10 cellular contexts compared by ENCODE assay signal in genomic region chr1:204307334-204307883, GRCh38. TPM values are rescaled to one million over a fixed set of nuclear protein-coding genes. Genes with fewer than 3 reads are reported as not detected.
DNase-seq lines count a peak whose midpoint lies in the region; ATAC-seq, FAIRE-seq and TF ChIP-seq lines count a peak whose summit lies in the region.
"Had no signal": no experiment of that assay in that cellular context is flagged by ENCODE, and none has a peak within 500 bp of the region (broad histone marks: within the 10 kb centered on the region; RNA-seq: fewer than 3 reads in every experiment).

No MANE protein-coding gene starts in this region.

- no peaks in the 10 kb centered on the region for H3K36me3 Mint-ChIP-seq in MCF 10A (ENCODE audit: insufficient read depth, unreplicated experiment)
- H3K36me3 Mint-ChIP-seq in T-helper 17 cell (ENCODE audit: low read depth), result peaks cover 11% of the 10 kb centered on the region

- H3K4me1 Mint-ChIP-seq in MCF 10A (ENCODE audit: insufficient read depth, unreplicated experiment) (peaks cover 20% of the 10 kb centered on the region), T-helper 17 cell (no peaks in the 10 kb centered on the region)
- H3K4me1 Mint-ChIP-seq: activated naive CD4-positive, alpha-beta T cell treated with anti-CD3 and anti-CD28 coated beads, Interleukin-2, amount 50 U/mL, for 24 hours; CD8-positive, alpha-beta memory T cell had no signal

- H3K27ac Mint-ChIP-seq in MCF 10A (ENCODE audit: low read depth, unreplicated experiment) (no peak overlapping the region), T-helper 17 cell (no peak overlapping the region)
- H3K27ac Mint-ChIP-seq: activated naive CD4-positive, alpha-beta T cell treated with anti-CD3 and anti-CD28 coated beads, Interleukin-2, amount 50 U/mL, for 24 hours; CD8-positive, alpha-beta memory T cell had no signal

- DNase-seq in breast epithelium (ENCODE audit: low spot score in 2 of 2) (no peak), MCF 10A (ENCODE audit: unreplicated experiment) (no peak), dedifferentiated amniotic fluid mesenchymal stem cell (ENCODE audit: extremely low spot score) (peak; percentile 40), mesenchymal stem cell (peak; percentile 74), aorta (no peak), GM19239 (ENCODE audit: insufficient read length, low spot score) (no peak), SIG-M5 (lab: John Stamatoyannopoulos, UW) (no peak), T-helper 17 cell (no peak)
- DNase-seq: CD8-positive, alpha-beta memory T cell had no signal

- ATAC-seq in aorta (ENCODE audit: low FRiP score) (peak; percentile 78), T-helper 17 cell (no peak)

- H3K4me3 Mint-ChIP-seq in MCF 10A (ENCODE audit: unreplicated experiment) (no peak overlapping the region), T-helper 17 cell (no peak overlapping the region)
- H3K4me3 Mint-ChIP-seq: activated naive CD4-positive, alpha-beta T cell treated with anti-CD3 and anti-CD28 coated beads, Interleukin-2, amount 50 U/mL, for 24 hours; CD8-positive, alpha-beta memory T cell had no signal

- H3K4me3 ChIP-seq in breast epithelium, result peak overlapping the region in 2 of 3 donors; percentile 30 to 54
- peak overlapping the region in 1 of 2 experiments; percentile 63 for H3K4me3 ChIP-seq in mesenchymal stem cell (ENCODE audit: insufficient read depth in 1 of 2, low read depth in 1 of 2, low read length in 2 of 2)
- H3K4me3 ChIP-seq in aorta (ENCODE audit: low read length in 2 of 2), result no peak overlapping the region

- CTCF ChIA-PET in MCF 10A (lab: Yijun Ruan, JAX), result interaction anchor here (0.7 to 1.6 kb wide), 7 partner anchors 8 to 145 kb away, joined by 3 to 7 read pairs (median 3); no protein-coding TSS in a partner anchor

- H3K27me3 ChIP-seq in breast epithelium (no peaks in the 10 kb centered on the region), mesenchymal stem cell (ENCODE audit: control insufficient read depth in 1 of 2, insufficient read depth in 1 of 2, low read length in 2 of 2) (peaks cover 51 to 65% of the 10 kb centered on the region in 2 experiments), aorta (ENCODE audit: control insufficient read depth in 1 of 2, insufficient read depth in 2 of 2, low read length in 1 of 2) (no peaks in the 10 kb centered on the region)

- H3K14ac ChIP-seq in mesenchymal stem cell (ENCODE audit: low read length in 2 of 2), result no peak overlapping the region

- peak overlapping the region; percentile 36 for H4K8ac ChIP-seq in mesenchymal stem cell (ENCODE audit: low read length)

- peak overlapping the region; percentile 19 for H2AFZ ChIP-seq in mesenchymal stem cell (ENCODE audit: low read depth, low read length)

- intact Hi-C loops in breast epithelium (cut with DNase I; ENCODE audit: low total_unique reads) (no loop called here), MCF 10A (cut with micrococcal nuclease) (no loop called here), aorta (cut with DNase I) (no loop called here)

- H3K4me1 ChIP-seq in breast epithelium, result no peaks in the 10 kb centered on the region
- peaks cover 3% of the 10 kb centered on the region for H3K4me1 ChIP-seq in mesenchymal stem cell (ENCODE audit: control insufficient read depth, insufficient read depth, low read depth, low read length)
- H3K4me1 ChIP-seq in aorta (ENCODE audit: control insufficient read depth in 1 of 2, insufficient read depth in 2 of 2, low read length in 2 of 2), result no peaks in the 10 kb centered on the region

- H3K18ac ChIP-seq in mesenchymal stem cell (ENCODE audit: low read depth in 1 of 2, low read length in 2 of 2), result peak overlapping the region in 1 of 2 experiments; percentile 50

- no TSS peak for BruUV-seq in MCF 10A (replicated peaks; lab: Mats Ljungman, UMichigan)

- H3K4me2 ChIP-seq in mesenchymal stem cell (ENCODE audit: low read length, poor library complexity, severe bottlenecking), result no peak overlapping the region

- H2BK15ac ChIP-seq in mesenchymal stem cell (ENCODE audit: low read depth, poor library complexity, severe bottlenecking), result no peak overlapping the region

- H3K27ac ChIP-seq in breast epithelium, result peak overlapping the region; percentile 26 to 72
- no peak overlapping the region for H3K27ac ChIP-seq in mesenchymal stem cell (ENCODE audit: low read length, poor library complexity, severe bottlenecking)
- H3K27ac ChIP-seq in aorta (ENCODE audit: low read depth in 1 of 2, low read length in 2 of 2), result no peak overlapping the region

- no peaks in the 10 kb centered on the region for H3K9me3 Mint-ChIP-seq in MCF 10A (ENCODE audit: unreplicated experiment)
- H3K9me3 Mint-ChIP-seq: activated naive CD4-positive, alpha-beta T cell treated with anti-CD3 and anti-CD28 coated beads, Interleukin-2, amount 50 U/mL, for 24 hours; CD8-positive, alpha-beta memory T cell had no signal

- TF ChIP-seq POLR2A in breast epithelium (IDR thresholded peaks at IDR 0.05), result no peak

- H3K23ac ChIP-seq in mesenchymal stem cell (ENCODE audit: low read length in 2 of 2), result no peak overlapping the region

- POLR2A ChIA-PET in MCF 10A (lab: Yijun Ruan, JAX), result interaction anchor here (0.7 to 19.7 kb wide), 8 partner anchors 8 to 110 kb away, joined by 3 to 413 read pairs (median 4); no protein-coding TSS in a partner anchor

- no peak overlapping the region for H2BK120ac ChIP-seq in mesenchymal stem cell (ENCODE audit: low read depth, low read length)

- TF ChIP-seq CTCF in breast epithelium (IDR thresholded peaks at IDR 0.05) (no peak), MCF 10A (IDR thresholded peaks at IDR 0.05; ENCODE audit: unreplicated experiment) (no peak)

- peak overlapping the region; percentile 13 for H3K9ac ChIP-seq in mesenchymal stem cell (ENCODE audit: low read length)

- no peak overlapping the region for H2AK5ac ChIP-seq in mesenchymal stem cell (ENCODE audit: low read length, severe bottlenecking)

- no peaks in the 10 kb centered on the region for H3K27me3 Mint-ChIP-seq in MCF 10A (ENCODE audit: insufficient read depth, unreplicated experiment)
- H3K27me3 Mint-ChIP-seq in T-helper 17 cell, result peaks cover 65% of the 10 kb centered on the region
- H3K27me3 Mint-ChIP-seq: activated naive CD4-positive, alpha-beta T cell treated with anti-CD3 and anti-CD28 coated beads, Interleukin-2, amount 50 U/mL, for 24 hours had no signal

- peak overlapping the region in 1 of 2 experiments; percentile 11 for H3K4ac ChIP-seq in mesenchymal stem cell (ENCODE audit: low read depth in 1 of 2, low read length in 2 of 2)

- H2BK12ac ChIP-seq in mesenchymal stem cell (ENCODE audit: low read length in 2 of 2), result peak overlapping the region; percentile 49 to 79

- no peak overlapping the region for H2BK5ac ChIP-seq in mesenchymal stem cell (ENCODE audit: low read depth, low read length, poor library complexity, severe bottlenecking)

- H3K36me3 ChIP-seq in breast epithelium (no peaks in the 10 kb centered on the region), mesenchymal stem cell (ENCODE audit: control insufficient read depth in 1 of 2, insufficient read depth in 2 of 2, low read depth in 1 of 2, low read length in 2 of 2) (no peaks in the 10 kb centered on the region), aorta (ENCODE audit: control insufficient read depth in 1 of 2, insufficient read depth in 2 of 2, low read length in 1 of 2) (no peaks in the 10 kb centered on the region)

- no peaks in the 10 kb centered on the region for H3K9me3 ChIP-seq in breast epithelium
- no peaks in the 10 kb centered on the region for H3K9me3 ChIP-seq in mesenchymal stem cell (ENCODE audit: control insufficient read depth, low read length)
- no peaks in the 10 kb centered on the region for H3K9me3 ChIP-seq in aorta (ENCODE audit: control insufficient read depth, low read length)
- no peaks in the 10 kb centered on the region for H3K9me3 ChIP-seq in T-helper 17 cell (ENCODE audit: control insufficient read depth, low read length, poor library complexity, severe bottlenecking)

- 11% methylated on average over 10 of the region's 12 CpGs for WGBS in mesenchymal stem cell
- WGBS in aorta, 2 donors, result 10% methylated on average over 12 of the region's 12 CpGs

- no peaks in the 10 kb centered on the region for H3K79me1 ChIP-seq in mesenchymal stem cell (replicated peaks; ENCODE audit: low read length, poor library complexity, severe bottlenecking)

- FAIRE-seq in GM19239 (lab: Jason Lieb, UNC), result no peak

- H4K91ac ChIP-seq in mesenchymal stem cell (ENCODE audit: low read length), result no peak overlapping the region

RNA-seq across cellular contexts. Expression of gene PLEKHA6, which starts 52.3 kb away (rescaled TPM):
- total RNA-seq in breast epithelium, result 10 to 100 TPM in 2 of 3 donors, 1 to 10 TPM in 1; 1.4 to 34.0 (median 17.7) TPM
- total RNA-seq in MCF 10A (2022), result 65.9 and 75.9 TPM in 2 replicates
- 4.0 TPM for polyA plus RNA-seq in mesenchymal stem cell (2013, experiment 1 of 2)
- 4.8 TPM for polyA plus RNA-seq in mesenchymal stem cell (2013, experiment 2 of 2)
- total RNA-seq in aorta, result 10 to 100 TPM in 1 of 2 donors, 1 to 10 TPM in 1; 3.9 to 19.6 TPM
- 1 to 10 TPM in 1 of 2 donors, under 1 TPM in 1; 0.56 to 6.1 TPM for polyA plus RNA-seq in aorta
- under 1 TPM; 0.47 to 0.50 TPM for total RNA-seq in T-helper 17 cell
- polyA plus RNA-seq: CD8-positive, alpha-beta memory T cell had no signal

Comparison
In these comparisons a context has a peak if more than half of its experiments do, and no peak if none do; other contexts are left out.
1. DNase-seq: peak in dedifferentiated amniotic fluid mesenchymal stem cell (single experiment) and mesenchymal stem cell (single experiment); none in breast epithelium (0 of 2), MCF 10A (single experiment), aorta (0 of 2), GM19239 (single experiment), SIG-M5 (single experiment) and T-helper 17 cell (0 of 3).
2. H3K27ac ChIP-seq: peak in breast epithelium (2 of 2); none in mesenchymal stem cell (single experiment) and aorta (0 of 2).
3. H3K4me3 ChIP-seq: peak in breast epithelium (2 of 3); none in aorta (0 of 2).